In genomic region chr15:70575251-70576227, GRCh38 we compare ENCODE assay signal across 1 cellular context.
TF ChIP-seq lines count a peak whose summit lies in the region.

No MANE protein-coding gene starts in this region.

TF ChIP-seq in HEK293, 187 proteins besides CTCF, POLR2A, EP300 and RAD21 (continued from another document):
- TF ChIP-seq, protein P1, sequence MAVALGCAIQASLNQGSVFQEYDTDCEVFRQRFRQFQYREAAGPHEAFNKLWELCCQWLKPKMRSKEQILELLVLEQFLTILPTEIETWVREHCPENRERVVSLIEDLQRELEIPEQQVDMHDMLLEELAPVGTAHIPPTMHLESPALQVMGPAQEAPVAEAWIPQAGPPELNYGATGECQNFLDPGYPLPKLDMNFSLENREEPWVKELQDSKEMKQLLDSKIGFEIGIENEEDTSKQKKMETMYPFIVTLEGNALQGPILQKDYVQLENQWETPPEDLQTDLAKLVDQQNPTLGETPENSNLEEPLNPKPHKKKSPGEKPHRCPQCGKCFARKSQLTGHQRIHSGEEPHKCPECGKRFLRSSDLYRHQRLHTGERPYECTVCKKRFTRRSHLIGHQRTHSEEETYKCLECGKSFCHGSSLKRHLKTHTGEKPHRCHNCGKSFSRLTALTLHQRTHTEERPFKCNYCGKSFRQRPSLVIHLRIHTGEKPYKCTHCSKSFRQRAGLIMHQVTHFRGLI (tag by site-specific recombination; IDR thresholded peaks at IDR 0.05), result peak; percentile 7; the same call in 1 of the 2 replicates
- TF ChIP-seq ZNF48 (tag by site-specific recombination; IDR thresholded peaks at IDR 0.05) (no peak), GFI1B (tag by site-specific recombination; IDR thresholded peaks at IDR 0.05) (no peak), ZNF610 (tag by site-specific recombination; IDR thresholded peaks at IDR 0.05; ENCODE audit: borderline replicate concordance) (no peak; the same call in 1 of the 2 replicates), ZNF391 (tag by site-specific recombination; IDR thresholded peaks at IDR 0.05; ENCODE audit: borderline replicate concordance, low read depth) (peak; percentile 52; the same call in 1 of the 2 replicates), ZNF24 (tag by site-specific recombination; IDR thresholded peaks at IDR 0.05) (peak; percentile 73), HOXD13 (CRISPR knock-in tag; IDR thresholded peaks at IDR 0.05; ENCODE audit: borderline replicate concordance) (no peak), GLI4 (tag by site-specific recombination; IDR thresholded peaks at IDR 0.05) (no peak), KLF1 (tag by site-specific recombination; IDR thresholded peaks at IDR 0.05) (peak; percentile 80), ZNF423 (tag by site-specific recombination; IDR thresholded peaks at IDR 0.05) (no peak), PRDM4 (tag by site-specific recombination; IDR thresholded peaks at IDR 0.05) (peak; percentile 99), ZNF670 (tag by site-specific recombination; IDR thresholded peaks at IDR 0.05; ENCODE audit: low read depth) (no peak), KLF16 (tag by site-specific recombination; IDR thresholded peaks at IDR 0.05) (peak; percentile 35; the same call in 1 of the 2 replicates), TCF7L2 (IDR thresholded peaks at IDR 0.05; ENCODE audit: borderline replicate concordance, low read depth, low read length) (peak; percentile 55; the same call in 1 of the 2 replicates), SCRT2 (tag by site-specific recombination; IDR thresholded peaks at IDR 0.05) (0 out of 2 replicates have a peak, but pooled peaks have one; percentile 35)
